Comparison of ENCODE assay signal across 1 cellular context in genomic region chrX:47144626-47145407, GRCh38.
TF ChIP-seq lines count a peak whose summit lies in the region.

Gene NDUFB11, minus strand, starts transcription at chrX:47144702. Its CDS starts 23 bp downstream, at chrX:47144679.
Gene RBM10, plus strand, starts transcription at chrX:47145221. Its CDS starts 2,261 bp downstream, at chrX:47147482.

TF ChIP-seq in HEK293, 187 proteins besides CTCF, POLR2A, EP300 and RAD21 (continued from another document):
- TF ChIP-seq ZNF692 (tag by site-specific recombination; IDR thresholded peaks at IDR 0.05) (no peak; the same call in none of the 2 replicates), ZBTB11 (tag by site-specific recombination; conservative IDR thresholded peaks at IDR 0.05; ENCODE audit: low read depth) (no peak), YY1 (tag by site-specific recombination; IDR thresholded peaks at IDR 0.05) (peak; percentile 79; the same call in 1 of the 2 replicates), ZNF843 (tag by site-specific recombination; IDR thresholded peaks at IDR 0.05) (peak; percentile 10; the same call in 1 of the 2 replicates), OVOL3 (tag by site-specific recombination; IDR thresholded peaks at IDR 0.05) (no peak), YY2 (tag by site-specific recombination; IDR thresholded peaks at IDR 0.05) (peak; percentile 60; the same call in 1 of the 2 replicates), ZNF529 (tag by site-specific recombination; IDR thresholded peaks at IDR 0.05; ENCODE audit: insufficient replicate concordance) (no peak), ZNF549 (tag by site-specific recombination; IDR thresholded peaks at IDR 0.05) (no peak), ZNF660 (tag by site-specific recombination; IDR thresholded peaks at IDR 0.05) (peak; percentile 4; the same call in 1 of the 2 replicates), FEZF1 (tag by site-specific recombination; IDR thresholded peaks at IDR 0.05) (no peak), TCF7L2 (IDR thresholded peaks at IDR 0.05; ENCODE audit: borderline replicate concordance, low read depth, low read length) (peak; percentile 68; the same call in 1 of the 2 replicates), ZNF600 (tag by site-specific recombination; IDR thresholded peaks at IDR 0.05) (peak; percentile 57), KLF7 (tag by site-specific recombination; IDR thresholded peaks at IDR 0.05; ENCODE audit: borderline replicate concordance) (no peak), GLIS1 (tag by site-specific recombination; IDR thresholded peaks at IDR 0.05) (no peak), BCL11A (tag by site-specific recombination; IDR thresholded peaks at IDR 0.05; ENCODE audit: low read depth) (no peak), ZNF423 (tag by site-specific recombination; IDR thresholded peaks at IDR 0.05) (no peak), ZNF366 (tag by site-specific recombination; conservative IDR thresholded peaks at IDR 0.05) (peak; percentile 63), ZNF530 (tag by site-specific recombination; IDR thresholded peaks at IDR 0.05; ENCODE audit: low read depth) (no peak), TSHZ1 (tag by site-specific recombination; IDR thresholded peaks at IDR 0.05; ENCODE audit: borderline replicate concordance) (no peak), GLIS2 (tag by site-specific recombination; IDR thresholded peaks at IDR 0.05) (peak; percentile 91), WT1 (tag by site-specific recombination; IDR thresholded peaks at IDR 0.05) (no peak; the same call in 1 of the 2 replicates), ZNF544 (tag by site-specific recombination; IDR thresholded peaks at IDR 0.05) (no peak), ZNF266 (tag by site-specific recombination; IDR thresholded peaks at IDR 0.05; ENCODE audit: low read depth) (no peak), ZNF560 (tag by site-specific recombination; IDR thresholded peaks at IDR 0.05; ENCODE audit: borderline replicate concordance) (no peak), ZBTB6 (tag by site-specific recombination; IDR thresholded peaks at IDR 0.05) (no peak), ZNF223 (tag by site-specific recombination; IDR thresholded peaks at IDR 0.05) (no peak), REST (tag by site-specific recombination; IDR thresholded peaks at IDR 0.05) (peak; percentile 43; the same call in 1 of the 2 replicates), SALL2 (tag by site-specific recombination; IDR thresholded peaks at IDR 0.05; ENCODE audit: borderline replicate concordance) (no peak), GLI2 (tag by site-specific recombination; IDR thresholded peaks at IDR 0.05; ENCODE audit: borderline replicate concordance, low read depth) (no peak), OSR2 (tag by site-specific recombination; IDR thresholded peaks at IDR 0.05) (no peak), ZNF335 (tag by site-specific recombination; conservative IDR thresholded peaks at IDR 0.05) (peak; percentile 76), ZBTB20 (tag by site-specific recombination; IDR thresholded peaks at IDR 0.05) (peak; percentile 50; the same call in 1 of the 2 replicates), ZBTB48 (tag by site-specific recombination; IDR thresholded peaks at IDR 0.05) (0 out of 2 replicates have a peak, but pooled peaks have one; percentile 42), SETDB1 (IDR thresholded peaks at IDR 0.05; ENCODE audit: insufficient read length, low read length) (no peak)
- TF ChIP-seq, protein P1, sequence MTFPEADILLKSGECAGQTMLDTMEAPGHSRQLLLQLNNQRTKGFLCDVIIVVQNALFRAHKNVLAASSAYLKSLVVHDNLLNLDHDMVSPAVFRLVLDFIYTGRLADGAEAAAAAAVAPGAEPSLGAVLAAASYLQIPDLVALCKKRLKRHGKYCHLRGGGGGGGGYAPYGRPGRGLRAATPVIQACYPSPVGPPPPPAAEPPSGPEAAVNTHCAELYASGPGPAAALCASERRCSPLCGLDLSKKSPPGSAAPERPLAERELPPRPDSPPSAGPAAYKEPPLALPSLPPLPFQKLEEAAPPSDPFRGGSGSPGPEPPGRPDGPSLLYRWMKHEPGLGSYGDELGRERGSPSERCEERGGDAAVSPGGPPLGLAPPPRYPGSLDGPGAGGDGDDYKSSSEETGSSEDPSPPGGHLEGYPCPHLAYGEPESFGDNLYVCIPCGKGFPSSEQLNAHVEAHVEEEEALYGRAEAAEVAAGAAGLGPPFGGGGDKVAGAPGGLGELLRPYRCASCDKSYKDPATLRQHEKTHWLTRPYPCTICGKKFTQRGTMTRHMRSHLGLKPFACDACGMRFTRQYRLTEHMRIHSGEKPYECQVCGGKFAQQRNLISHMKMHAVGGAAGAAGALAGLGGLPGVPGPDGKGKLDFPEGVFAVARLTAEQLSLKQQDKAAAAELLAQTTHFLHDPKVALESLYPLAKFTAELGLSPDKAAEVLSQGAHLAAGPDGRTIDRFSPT (tag by site-specific recombination; IDR thresholded peaks at IDR 0.05) = no peak
- TF ChIP-seq, protein P2, sequence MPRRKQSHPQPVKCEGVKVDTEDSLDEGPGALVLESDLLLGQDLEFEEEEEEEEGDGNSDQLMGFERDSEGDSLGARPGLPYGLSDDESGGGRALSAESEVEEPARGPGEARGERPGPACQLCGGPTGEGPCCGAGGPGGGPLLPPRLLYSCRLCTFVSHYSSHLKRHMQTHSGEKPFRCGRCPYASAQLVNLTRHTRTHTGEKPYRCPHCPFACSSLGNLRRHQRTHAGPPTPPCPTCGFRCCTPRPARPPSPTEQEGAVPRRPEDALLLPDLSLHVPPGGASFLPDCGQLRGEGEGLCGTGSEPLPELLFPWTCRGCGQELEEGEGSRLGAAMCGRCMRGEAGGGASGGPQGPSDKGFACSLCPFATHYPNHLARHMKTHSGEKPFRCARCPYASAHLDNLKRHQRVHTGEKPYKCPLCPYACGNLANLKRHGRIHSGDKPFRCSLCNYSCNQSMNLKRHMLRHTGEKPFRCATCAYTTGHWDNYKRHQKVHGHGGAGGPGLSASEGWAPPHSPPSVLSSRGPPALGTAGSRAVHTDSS (tag by site-specific recombination; IDR thresholded peaks at IDR 0.05) = no peak
